Comparison of ENCODE assay signal across 26 cellular contexts in the genomic region with DNA sequence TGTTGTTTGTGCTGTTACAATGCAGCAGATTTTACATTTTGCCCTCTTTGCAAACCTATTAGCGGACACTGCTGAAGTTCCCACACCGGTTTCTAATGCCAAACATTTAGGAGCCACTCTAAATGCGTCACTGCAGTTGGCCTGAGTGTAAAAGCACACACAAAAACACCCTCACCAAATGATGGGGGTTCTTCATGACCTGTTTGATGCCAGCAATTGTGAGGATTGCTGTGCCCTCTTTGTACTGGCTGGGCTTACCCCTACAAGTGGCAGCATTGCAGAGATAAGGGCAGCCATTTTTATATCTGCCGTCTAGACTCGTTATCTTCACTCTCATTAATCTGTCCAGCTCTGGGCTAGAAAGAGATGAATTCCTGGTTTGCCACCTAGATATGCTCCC.
DNase-seq lines count a peak whose midpoint lies in the region; ATAC-seq and TF ChIP-seq lines count a peak whose summit lies in the region.
"Had no signal": no experiment of that assay in that cellular context is flagged by ENCODE, and none has a peak within 500 bp of the region (broad histone marks: within the 10 kb centered on the region; RNA-seq: fewer than 3 reads in every experiment).

No MANE protein-coding gene starts in this region.

- H3K9me3 ChIP-seq in esophagus muscularis mucosa (no peaks in the 10 kb centered on the region), hepatocyte (ENCODE audit: low read depth) (no peaks in the 10 kb centered on the region), stomach (no peaks in the 10 kb centered on the region)
- H3K9me3 ChIP-seq in CD8-positive, alpha-beta T cell (ENCODE audit: low read length) = no peaks in the 10 kb centered on the region
- H3K9me3 ChIP-seq: SJCRH30 had no signal

- no peaks in the 10 kb centered on the region for H3K79me2 ChIP-seq in hepatocyte

- no peak for TF ChIP-seq CTCF in esophagus muscularis mucosa (IDR thresholded peaks at IDR 0.05)
- TF ChIP-seq CTCF in hepatocyte (IDR thresholded peaks at IDR 0.05; ENCODE audit: poor library complexity) = no peak
- TF ChIP-seq CTCF in stomach (IDR thresholded peaks at IDR 0.05) = no peak
- TF ChIP-seq CTCF in CD8-positive, alpha-beta T cell (IDR thresholded peaks at IDR 0.05) = no peak

- peaks cover 27% of the 10 kb centered on the region for H3K27me3 Mint-ChIP-seq in CD8-positive, alpha-beta T cell (ENCODE audit: low read depth)

- peak; percentile 36 for DNase-seq in NCI-H510A treated with DMSO at 0.1 percent for 48 hours (lab: John Stamatoyannopoulos, UW)
- no peak for DNase-seq in NCI-H510A (lab: John Stamatoyannopoulos, UW)
- no peak for DNase-seq in esophagus muscularis mucosa (ENCODE audit: extremely low spot score)
- no peak for DNase-seq in hepatocyte (ENCODE audit: low spot score)
- no peak for DNase-seq in stomach
- DNase-seq in NCI-H446 treated with DMSO at 0.1 percent for 48 hours (lab: John Stamatoyannopoulos, UW) = no peak
- DNase-seq in CD8-positive, alpha-beta T cell = no peak
- DNase-seq: activated CD4-positive, alpha-beta memory T cell treated with anti-CD3 and anti-CD28 coated beads, Interleukin-2, amount 10 ng/mL, durations not matched to agents 7 days and 5 days; activated CD8-positive, alpha-beta memory T cell treated with anti-CD3 and anti-CD28 coated beads, Interleukin-2, amount 50 U/mL, for 4 hours; activated naive CD4-positive, alpha-beta T cell treated with Interleukin-2 at 50 U/mL for 16 hours; Calu3; central memory CD4-positive, alpha-beta T cell; foreskin melanocyte; GM23248; kidney glomerular epithelial cell; NCI-H1048; NCI-H2171 treated with DMSO at 0.1 percent for 48 hours; NCI-H526 treated with DMSO at 0.1 percent for 48 hours; SJCRH30; SW 1271 had no signal

- H3K4me3 Mint-ChIP-seq in CD8-positive, alpha-beta T cell = no peak overlapping the region
- H3K4me3 Mint-ChIP-seq: activated CD4-positive, alpha-beta memory T cell treated with anti-CD3 and anti-CD28 coated beads, Interleukin-2, amount 10 ng/mL, durations not matched to agents 7 days and 5 days; activated T-helper 1 cell treated with anti-CD3 and anti-CD28 coated beads, Interleukin-12 subunit alpha, Interleukin-12 subunit beta, Interleukin-2, Interleukin-4 antibody, amounts not matched to agents 30 ng/mL and 10 ng/mL and 1 ng/mL, durations not matched to agents 14 hours and 24 hours and 36 hours; dendritic cell treated with granulocyte-macrophage colony-stimulating factor and Interleukin-4, amounts not matched to agents 40 ng/mL and 50 ng/mL, for 4 days; stimulated activated memory B cell treated with anti-CD40 and anti-IgM and Interleukin-4, amounts not matched to agents 10 μg/mL and 1 μg/mL and 100 μg/mL, for 72 hours had no signal

- TF ChIP-seq POLR2A in esophagus muscularis mucosa (IDR thresholded peaks at IDR 0.05; ENCODE audit: low read depth) = no peak
- TF ChIP-seq POLR2A in stomach (IDR thresholded peaks at IDR 0.05) = no peak

- H3K36me3 Mint-ChIP-seq in CD8-positive, alpha-beta T cell = no peaks in the 10 kb centered on the region
- H3K36me3 Mint-ChIP-seq: stimulated activated memory B cell treated with anti-CD40 and anti-IgM and Interleukin-4, amounts not matched to agents 10 μg/mL and 1 μg/mL and 100 μg/mL, for 72 hours had no signal

- peaks cover 8% of the 10 kb centered on the region for H3K4me1 Mint-ChIP-seq in CD8-positive, alpha-beta T cell (ENCODE audit: low read depth)
- H3K4me1 Mint-ChIP-seq: activated CD4-positive, alpha-beta memory T cell treated with anti-CD3 and anti-CD28 coated beads, Interleukin-2, amount 10 ng/mL, durations not matched to agents 7 days and 5 days had no signal

- intact Hi-C loops in esophagus muscularis mucosa (cut with DNase I) (no loop called here), stomach (cut with DNase I; ENCODE audit: low total_unique reads) (loop anchor here (10.0 kb wide), 1 partner anchor 117 kb away; no protein-coding TSS in a partner anchor)
- intact Hi-C loops in CD8-positive, alpha-beta T cell (cut with DNase I, micrococcal nuclease) = loop anchor here (5.0 to 10.0 kb wide), 2 partner anchors 180 to 893 kb away; no protein-coding TSS in a partner anchor

- H3K27me3 ChIP-seq in esophagus muscularis mucosa (peaks cover 0 to 4% (median 0%) of the 10 kb centered on the region in 4 donors), hepatocyte (no peaks in the 10 kb centered on the region), stomach (no peaks in the 10 kb centered on the region)
- no peaks in the 10 kb centered on the region for H3K27me3 ChIP-seq in CD8-positive, alpha-beta T cell (ENCODE audit: insufficient read depth, low read length)
- H3K27me3 ChIP-seq: SJCRH30 had no signal

- POLR2A ChIA-PET in CD8-positive, alpha-beta T cell (lab: Charles Lee) = no interaction called here

- no peaks in the 10 kb centered on the region for H3K9me3 Mint-ChIP-seq in CD8-positive, alpha-beta T cell
- H3K9me3 Mint-ChIP-seq: activated CD4-positive, alpha-beta memory T cell treated with anti-CD3 and anti-CD28 coated beads, Interleukin-2, amount 10 ng/mL, durations not matched to agents 7 days and 5 days; activated T-helper 1 cell treated with anti-CD3 and anti-CD28 coated beads, Interleukin-12 subunit alpha, Interleukin-12 subunit beta, Interleukin-2, Interleukin-4 antibody, amounts not matched to agents 30 ng/mL and 10 ng/mL and 1 ng/mL, durations not matched to agents 14 hours and 24 hours and 36 hours; dendritic cell treated with granulocyte-macrophage colony-stimulating factor and Interleukin-4, amounts not matched to agents 40 ng/mL and 50 ng/mL, for 4 days; stimulated activated memory B cell treated with anti-CD40 and anti-IgM and Interleukin-4, amounts not matched to agents 10 μg/mL and 1 μg/mL and 100 μg/mL, for 72 hours had no signal

- peaks cover 18 to 100% (median 98%) of the 10 kb centered on the region in 4 donors for H3K4me1 ChIP-seq in esophagus muscularis mucosa
- peaks cover 55% of the 10 kb centered on the region for H3K4me1 ChIP-seq in hepatocyte (ENCODE audit: insufficient read depth)
- H3K4me1 ChIP-seq in stomach = peaks cover 35 to 83% (median 63%) of the 10 kb centered on the region in 4 donors
- no peaks in the 10 kb centered on the region for H3K4me1 ChIP-seq in CD8-positive, alpha-beta T cell (ENCODE audit: insufficient read depth, low read length)
- H3K4me1 ChIP-seq: SJCRH30 had no signal

- H3K36me3 ChIP-seq in esophagus muscularis mucosa (peaks cover 3 to 43% (median 17%) of the 10 kb centered on the region in 4 donors), hepatocyte (replicated peaks; ENCODE audit: insufficient read depth, low read depth) (no peaks in the 10 kb centered on the region), stomach (peaks cover 0 to 26% (median 6%) of the 10 kb centered on the region in 4 donors)
- H3K36me3 ChIP-seq in CD8-positive, alpha-beta T cell (ENCODE audit: insufficient read depth, low read length) = no peaks in the 10 kb centered on the region
- H3K36me3 ChIP-seq: SJCRH30 had no signal

- peak overlapping the region; percentile 80 to 98 (median 90) for H3K27ac ChIP-seq in esophagus muscularis mucosa (replicated peaks in 1 of 4)
- peak overlapping the region; percentile 94 for H3K27ac ChIP-seq in hepatocyte
- H3K27ac ChIP-seq in stomach = peak overlapping the region in 4 of 5 donors; percentile 21 to 80 (median 74)
- no peak overlapping the region for H3K27ac ChIP-seq in CD8-positive, alpha-beta T cell (ENCODE audit: low read depth, low read length)
- H3K27ac ChIP-seq: GM23248, SJCRH30 had no signal

- H3K9me2 ChIP-seq in hepatocyte (replicated peaks; ENCODE audit: insufficient read depth) = no peaks in the 10 kb centered on the region

- H3K4me3 ChIP-seq in esophagus muscularis mucosa = no peak overlapping the region
- no peak overlapping the region for H3K4me3 ChIP-seq in hepatocyte
- H3K4me3 ChIP-seq in stomach = no peak overlapping the region
- no peak overlapping the region for H3K4me3 ChIP-seq in CD8-positive, alpha-beta T cell (ENCODE audit: low read depth, low read length)
- H3K4me3 ChIP-seq: GM23248, SJCRH30 had no signal

- no peak overlapping the region for H2AFZ ChIP-seq in hepatocyte
- H2AFZ ChIP-seq: GM23248 had no signal

- CTCF ChIA-PET in CD8-positive, alpha-beta T cell (lab: Charles Lee) = no interaction called here

- H4K20me1 ChIP-seq in hepatocyte (ENCODE audit: insufficient read depth, poor library complexity, severe bottlenecking) = no peaks in the 10 kb centered on the region

- TF ChIP-seq EP300 in esophagus muscularis mucosa (IDR thresholded peaks at IDR 0.05) (no peak), stomach (IDR thresholded peaks at IDR 0.05) (no peak)

- no peak for ATAC-seq in CD8-positive, alpha-beta T cell
- ATAC-seq in HG03469 (IDR thresholded peaks at IDR 0.05; ENCODE audit: unreplicated experiment) = no peak
- ATAC-seq: esophagus mucosa; stimulated activated memory B cell treated with anti-CD40 and anti-IgM and Interleukin-4, amounts not matched to agents 10 μg/mL and 1 μg/mL and 100 μg/mL, for 72 hours had no signal

- H3K4me2 ChIP-seq in hepatocyte = no peak overlapping the region

- WGBS in esophagus muscularis mucosa = 62% methylated on average over 5 of the region's 5 CpGs
- WGBS in hepatocyte (ENCODE audit: low lambda C conversion rate, missing lambda C conversion rate) = 78% methylated on average over 5 of the region's 5 CpGs
- 63 to 81% (median 72%) methylated on average over 5 of the region's 5 CpGs for WGBS in stomach, 5 donors

- H3K27ac Mint-ChIP-seq in CD8-positive, alpha-beta T cell = no peak overlapping the region
- H3K27ac Mint-ChIP-seq: activated CD4-positive, alpha-beta memory T cell treated with anti-CD3 and anti-CD28 coated beads, Interleukin-2, amount 10 ng/mL, durations not matched to agents 7 days and 5 days; activated T-helper 1 cell treated with anti-CD3 and anti-CD28 coated beads, Interleukin-12 subunit alpha, Interleukin-12 subunit beta, Interleukin-2, Interleukin-4 antibody, amounts not matched to agents 30 ng/mL and 10 ng/mL and 1 ng/mL, durations not matched to agents 14 hours and 24 hours and 36 hours; dendritic cell treated with granulocyte-macrophage colony-stimulating factor and Interleukin-4, amounts not matched to agents 40 ng/mL and 50 ng/mL, for 4 days; progenitor cell of endocrine pancreas; stimulated activated memory B cell treated with anti-CD40 and anti-IgM and Interleukin-4, amounts not matched to agents 10 μg/mL and 1 μg/mL and 100 μg/mL, for 72 hours had no signal
